15 cellular contexts compared by ENCODE assay signal in the genomic region with DNA sequence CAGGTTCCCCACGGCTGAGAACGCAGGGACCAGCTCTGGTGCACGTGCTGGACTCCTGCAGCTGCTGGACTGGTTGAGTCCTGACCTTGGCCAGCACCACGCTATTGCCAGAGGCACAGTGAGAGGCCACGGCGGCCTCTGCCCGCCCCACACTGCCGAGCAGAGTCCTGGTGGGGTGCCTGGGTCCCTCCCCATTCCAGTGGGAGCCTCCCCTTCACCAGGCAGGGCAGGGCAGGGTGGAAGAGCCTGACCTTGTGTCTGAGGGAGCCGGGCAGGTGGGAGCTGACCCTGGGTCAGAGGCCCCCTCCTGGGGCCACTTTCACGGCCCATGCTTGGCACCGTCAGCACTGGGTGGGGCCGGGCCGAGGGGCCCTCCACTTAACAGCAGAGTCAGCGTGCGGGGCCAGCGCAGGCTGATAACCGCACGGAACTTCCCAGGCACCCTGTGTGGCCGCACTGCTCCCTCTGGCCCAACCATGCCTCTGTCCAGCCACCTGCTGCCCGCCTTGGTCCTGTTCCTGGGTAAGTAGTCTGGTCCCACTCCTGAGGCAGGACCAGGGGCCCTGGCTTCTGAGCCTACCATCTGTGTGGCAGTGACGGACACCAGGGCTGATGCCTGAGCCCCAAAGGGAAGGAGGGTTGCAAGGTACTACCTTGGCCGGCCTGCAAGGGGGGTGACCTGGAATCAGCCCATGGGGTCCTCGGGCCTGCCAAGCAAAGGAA. TPM values are rescaled to one million over a fixed set of nuclear protein-coding genes. Genes with fewer than 3 reads are reported as not detected.
DNase-seq lines count a peak whose midpoint lies in the region; ATAC-seq and TF ChIP-seq lines count a peak whose summit lies in the region.
"Had no signal": no experiment of that assay in that cellular context is flagged by ENCODE, and none has a peak within 500 bp of the region (broad histone marks: within the 10 kb centered on the region; RNA-seq: fewer than 3 reads in every experiment).

A gene (plus strand): TSS at position 406 of the 723 bp plus-strand sequence. CDS start 71 bp downstream, at position 477.

- H3K4me3 Mint-ChIP-seq in activated CD4-positive, alpha-beta T cell treated with anti-CD3 and anti-CD28 coated beads, Interleukin-2, amount 10 ng/mL, durations not matched to agents 24 days and 14 days, result peak within 1 kb of the TSS; percentile 15
- peak within 1 kb of the TSS; percentile 21 for H3K4me3 Mint-ChIP-seq in activated T-helper 2 cell treated with anti-CD3 and anti-CD28 coated beads, Interferon-gamma antibody, Interleukin-2, Interleukin-4, amounts not matched to agents 10 μg/mL and 5 μg/mL and 100 μg/mL, durations not matched to agents 14 hours and 24 hours and 36 hours (ENCODE audit: low read depth)
- peak within 1 kb of the TSS in 1 of 2 donors; percentile 8 for H3K4me3 Mint-ChIP-seq in stimulated activated naive B cell treated with anti-CD40 and anti-IgM and Interleukin-4, amounts not matched to agents 10 μg/mL and 1 μg/mL and 100 μg/mL, for 72 hours

- H3K9me3 Mint-ChIP-seq in activated CD4-positive, alpha-beta T cell treated with anti-CD3 and anti-CD28 coated beads, Interleukin-2, amount 10 ng/mL, durations not matched to agents 24 days and 14 days, result no peaks in the 10 kb centered on the region
- H3K9me3 Mint-ChIP-seq in activated T-helper 2 cell treated with anti-CD3 and anti-CD28 coated beads, Interferon-gamma antibody, Interleukin-2, Interleukin-4, amounts not matched to agents 10 μg/mL and 5 μg/mL and 100 μg/mL, durations not matched to agents 14 hours and 24 hours and 36 hours, result no peaks in the 10 kb centered on the region
- H3K9me3 Mint-ChIP-seq in stimulated activated naive B cell treated with anti-CD40 and anti-IgM and Interleukin-4, amounts not matched to agents 10 μg/mL and 1 μg/mL and 100 μg/mL, for 72 hours, result no peaks in the 10 kb centered on the region

- peaks cover 10% of the 10 kb centered on the region for H3K4me1 Mint-ChIP-seq in activated CD4-positive, alpha-beta T cell treated with anti-CD3 and anti-CD28 coated beads, Interleukin-2, amount 10 ng/mL, durations not matched to agents 24 days and 14 days
- H3K4me1 Mint-ChIP-seq in activated T-helper 2 cell treated with anti-CD3 and anti-CD28 coated beads, Interferon-gamma antibody, Interleukin-2, Interleukin-4, amounts not matched to agents 10 μg/mL and 5 μg/mL and 100 μg/mL, durations not matched to agents 14 hours and 24 hours and 36 hours (ENCODE audit: low read depth), result peaks cover 6% of the 10 kb centered on the region
- peaks cover 17 to 24% of the 10 kb centered on the region in 2 donors for H3K4me1 Mint-ChIP-seq in stimulated activated naive B cell treated with anti-CD40 and anti-IgM and Interleukin-4, amounts not matched to agents 10 μg/mL and 1 μg/mL and 100 μg/mL, for 72 hours

- H3K27ac Mint-ChIP-seq in activated CD4-positive, alpha-beta T cell treated with anti-CD3 and anti-CD28 coated beads, Interleukin-2, amount 10 ng/mL, durations not matched to agents 24 days and 14 days, result no peak within 1 kb of the TSS
- no peak within 1 kb of the TSS for H3K27ac Mint-ChIP-seq in activated T-helper 2 cell treated with anti-CD3 and anti-CD28 coated beads, Interferon-gamma antibody, Interleukin-2, Interleukin-4, amounts not matched to agents 10 μg/mL and 5 μg/mL and 100 μg/mL, durations not matched to agents 14 hours and 24 hours and 36 hours
- peak within 1 kb of the TSS; percentile 42 for H3K27ac Mint-ChIP-seq in stimulated activated naive B cell treated with anti-CD40 and anti-IgM and Interleukin-4, amounts not matched to agents 10 μg/mL and 1 μg/mL and 100 μg/mL, for 72 hours

- intact Hi-C loops in activated CD4-positive, alpha-beta T cell treated with anti-CD3 and anti-CD28 coated beads, Interleukin-2, amount 10 ng/mL, durations not matched to agents 24 days and 14 days (cut with micrococcal nuclease), result no loop called here
- intact Hi-C loops in activated T-helper 2 cell treated with anti-CD3 and anti-CD28 coated beads, Interferon-gamma antibody, Interleukin-2, Interleukin-4, amounts not matched to agents 10 μg/mL and 5 μg/mL and 100 μg/mL, durations not matched to agents 14 hours and 24 hours and 36 hours (cut with micrococcal nuclease), result no loop called here

- peaks cover 21% of the 10 kb centered on the region for H3K36me3 Mint-ChIP-seq in activated CD4-positive, alpha-beta T cell treated with anti-CD3 and anti-CD28 coated beads, Interleukin-2, amount 10 ng/mL, durations not matched to agents 24 days and 14 days (ENCODE audit: low read depth)
- peaks cover 18% of the 10 kb centered on the region for H3K36me3 Mint-ChIP-seq in activated T-helper 2 cell treated with anti-CD3 and anti-CD28 coated beads, Interferon-gamma antibody, Interleukin-2, Interleukin-4, amounts not matched to agents 10 μg/mL and 5 μg/mL and 100 μg/mL, durations not matched to agents 14 hours and 24 hours and 36 hours (ENCODE audit: low read depth)
- peaks cover 17 to 23% of the 10 kb centered on the region in 2 donors for H3K36me3 Mint-ChIP-seq in stimulated activated naive B cell treated with anti-CD40 and anti-IgM and Interleukin-4, amounts not matched to agents 10 μg/mL and 1 μg/mL and 100 μg/mL, for 72 hours

- peak; percentile 45 for ATAC-seq in left lobe of liver
- ATAC-seq in stimulated activated naive B cell treated with anti-CD40 and anti-IgM and Interleukin-4, amounts not matched to agents 10 μg/mL and 1 μg/mL and 100 μg/mL, for 72 hours (replicated peaks), result no peak
- ATAC-seq: gastroesophageal sphincter, SK-N-SH treated with all-trans-retinoic acid at 6 μM for 48 hours had no signal

- TF ChIP-seq CTCF in GM10266 (IDR thresholded peaks at IDR 0.05; ENCODE audit: control insufficient read depth, insufficient read depth, low read depth, missing control alignments), result no peak

- DNase-seq in activated CD4-positive, alpha-beta T cell treated with anti-CD3 and anti-CD28 coated beads, Interleukin-2, amount 10 ng/mL, durations not matched to agents 24 days and 14 days, result no peak
- no peak for DNase-seq in activated CD4-positive, alpha-beta T cell treated with anti-CD3 and anti-CD28 coated beads, Interleukin-2, amount 50 U/mL, for 4 hours
- no peak for DNase-seq in activated T-helper 2 cell treated with anti-CD3 and anti-CD28 coated beads, Interferon-gamma antibody, Interleukin-2, Interleukin-4, amounts not matched to agents 10 μg/mL and 5 μg/mL and 100 μg/mL, durations not matched to agents 14 hours and 24 hours and 36 hours (ENCODE audit: low spot score)
- DNase-seq in left lobe of liver (ENCODE audit: low spot score) (peak; percentile 94), HPDE6-E6E7 (ENCODE audit: extremely low spot score) (no peak), GM10266 (ENCODE audit: extremely low spot score) (no peak)
- no peak for DNase-seq in stimulated activated naive B cell treated with anti-CD40 and anti-IgM and Interleukin-4, amounts not matched to agents 10 μg/mL and 1 μg/mL and 100 μg/mL, for 72 hours
- DNase-seq in stimulated activated CD4-positive, alpha-beta T cell treated with anti-CD3 and anti-CD28 coated beads, Interleukin-15, amount 100 ng/mL, for 24 hours, result no peak
- DNase-seq: activated CD4-positive, CD25-positive, alpha-beta regulatory T cell treated with anti-CD3 and anti-CD28 coated beads, Interleukin-2, amount 50 U/mL, for 72 hours; effector memory CD4-positive, alpha-beta T cell; NCI-H1436 treated with DMSO at 0.1 percent for 48 hours; NCI-H82; substantia nigra had no signal

- H3K27me3 Mint-ChIP-seq in activated CD4-positive, alpha-beta T cell treated with anti-CD3 and anti-CD28 coated beads, Interleukin-2, amount 10 ng/mL, durations not matched to agents 24 days and 14 days, result peaks cover 4% of the 10 kb centered on the region
- H3K27me3 Mint-ChIP-seq in activated T-helper 2 cell treated with anti-CD3 and anti-CD28 coated beads, Interferon-gamma antibody, Interleukin-2, Interleukin-4, amounts not matched to agents 10 μg/mL and 5 μg/mL and 100 μg/mL, durations not matched to agents 14 hours and 24 hours and 36 hours (ENCODE audit: low read depth), result peaks cover 4% of the 10 kb centered on the region
- H3K27me3 Mint-ChIP-seq in stimulated activated naive B cell treated with anti-CD40 and anti-IgM and Interleukin-4, amounts not matched to agents 10 μg/mL and 1 μg/mL and 100 μg/mL, for 72 hours, result peaks cover 7 to 11% of the 10 kb centered on the region in 2 donors

RNA-seq across cellular contexts. Expression of the gene that starts here (rescaled TPM):
- 24.7 and 30.1 TPM in 2 replicates for total RNA-seq in activated CD4-positive, alpha-beta T cell treated with anti-CD3 and anti-CD28 coated beads, Interleukin-2, amount 10 ng/mL, durations not matched to agents 24 days and 14 days
- total RNA-seq in activated T-helper 2 cell treated with anti-CD3 and anti-CD28 coated beads, Interferon-gamma antibody, Interleukin-2, Interleukin-4, amounts not matched to agents 10 μg/mL and 5 μg/mL and 100 μg/mL, durations not matched to agents 14 hours and 24 hours and 36 hours, result 19.0 and 21.0 TPM in 2 replicates
- 28.6 TPM for total RNA-seq in left lobe of liver
